ENCODE assay signal across 1 cellular context in genomic region chr11:62001450-62002178, GRCh38.
TF ChIP-seq lines count a peak whose summit lies in the region.

No MANE protein-coding gene starts in this region.

TF ChIP-seq in HepG2, 621 proteins besides CTCF, POLR2A, EP300 and RAD21 (continued from another document and continues in another):
- 0 out of 2 replicates have a peak, but pooled peaks have one; percentile 34 for TF ChIP-seq ZNF281 (CRISPR knock-in tag; IDR thresholded peaks at IDR 0.05; ENCODE audit: borderline replicate concordance)
- no peak for TF ChIP-seq ZBTB8A (CRISPR knock-in tag; IDR thresholded peaks at IDR 0.05; ENCODE audit: borderline replicate concordance, low read depth)
- TF ChIP-seq PRMT3 (CRISPR knock-in tag; IDR thresholded peaks at IDR 0.05; ENCODE audit: borderline replicate concordance, low read depth): no peak
- no peak for TF ChIP-seq NFE2 (CRISPR knock-in tag; IDR thresholded peaks at IDR 0.05)
- no peak for TF ChIP-seq JDP2 (CRISPR knock-in tag; IDR thresholded peaks at IDR 0.05; ENCODE audit: borderline replicate concordance)
- TF ChIP-seq KLF11 (CRISPR knock-in tag; IDR thresholded peaks at IDR 0.05): no peak
- TF ChIP-seq MAF1 (CRISPR knock-in tag; IDR thresholded peaks at IDR 0.05; ENCODE audit: borderline replicate concordance): no peak; the same call in 1 of the 2 replicates
- peak in 1 of 2 experiments; percentile 48; a peak in 1 of 4 replicates for TF ChIP-seq MAFK (conservative IDR thresholded peaks at IDR 0.05 in 1 of 2, IDR thresholded peaks at IDR 0.05 in 1 of 2; ENCODE audit: low read length in 2 of 2)
- TF ChIP-seq ZNF10 (CRISPR knock-in tag; IDR thresholded peaks at IDR 0.05; ENCODE audit: borderline replicate concordance, low read depth): no peak
- no peak for TF ChIP-seq GMEB2 (CRISPR knock-in tag; IDR thresholded peaks at IDR 0.05; ENCODE audit: low read depth)
- TF ChIP-seq ZBTB43 (CRISPR knock-in tag; conservative IDR thresholded peaks at IDR 0.05): 0 out of 2 replicates have a peak, but pooled peaks have one; percentile 41
- TF ChIP-seq POGZ (CRISPR knock-in tag; IDR thresholded peaks at IDR 0.05): peak; percentile 25; the same call in 1 of the 2 replicates
- TF ChIP-seq ZC3H4 (CRISPR knock-in tag; IDR thresholded peaks at IDR 0.05; ENCODE audit: borderline replicate concordance): 0 out of 2 replicates have a peak, but pooled peaks have one; percentile 27
- no peak for TF ChIP-seq ZNF343 (CRISPR knock-in tag; IDR thresholded peaks at IDR 0.05)
- TF ChIP-seq SALL1 (CRISPR knock-in tag; IDR thresholded peaks at IDR 0.05): peak; percentile 76
- no peak; the same call in 1 of the 2 replicates for TF ChIP-seq ZBTB34 (CRISPR knock-in tag; IDR thresholded peaks at IDR 0.05)
- TF ChIP-seq ZHX2 (IDR thresholded peaks at IDR 0.05; ENCODE audit: low read depth): no peak
- TF ChIP-seq ZHX2 (CRISPR knock-in tag; IDR thresholded peaks at IDR 0.05; ENCODE audit: borderline replicate concordance): no peak
- TF ChIP-seq AGO2 (optimal IDR thresholded peaks at IDR 0.05; ENCODE audit: low read depth, low read length): no peak
- TF ChIP-seq ZNF382 (CRISPR knock-in tag; IDR thresholded peaks at IDR 0.05; ENCODE audit: borderline replicate concordance): no peak
- no peak for TF ChIP-seq ARID3A (IDR thresholded peaks at IDR 0.05; ENCODE audit: low read depth, low read length)
- TF ChIP-seq SRY (CRISPR knock-in tag; IDR thresholded peaks at IDR 0.05): 0 out of 2 replicates have a peak, but pooled peaks have one; percentile 53
- TF ChIP-seq ZNF263 (CRISPR knock-in tag; IDR thresholded peaks at IDR 0.05): peak; percentile 45; the same call in 1 of the 2 replicates
- TF ChIP-seq ZNF44 (CRISPR knock-in tag; IDR thresholded peaks at IDR 0.05): no peak
- TF ChIP-seq RCOR2 (CRISPR knock-in tag; IDR thresholded peaks at IDR 0.05): peak; percentile 56; the same call in 1 of the 2 replicates
- TF ChIP-seq CCAR2 (optimal IDR thresholded peaks at IDR 0.05; ENCODE audit: low read depth, low read length): no peak
- TF ChIP-seq HMG20B (CRISPR knock-in tag; conservative IDR thresholded peaks at IDR 0.05): no peak
- no peak for TF ChIP-seq DDIT3 (CRISPR knock-in tag; IDR thresholded peaks at IDR 0.05)
- no peak for TF ChIP-seq HOXA7 (CRISPR knock-in tag; IDR thresholded peaks at IDR 0.05)
- TF ChIP-seq ZNF552 (CRISPR knock-in tag; IDR thresholded peaks at IDR 0.05; ENCODE audit: borderline replicate concordance): no peak
- TF ChIP-seq ZSCAN22 (CRISPR knock-in tag; IDR thresholded peaks at IDR 0.05): no peak
- no peak for TF ChIP-seq E2F1 (CRISPR knock-in tag; IDR thresholded peaks at IDR 0.05)
- peak; percentile 34; the same call in 1 of the 2 replicates for TF ChIP-seq SMC3 (IDR thresholded peaks at IDR 0.05; ENCODE audit: low read length)
- no peak for TF ChIP-seq SRSF1 (optimal IDR thresholded peaks at IDR 0.05; ENCODE audit: low read depth, low read length)
- TF ChIP-seq BRD4 (CRISPR knock-in tag; IDR thresholded peaks at IDR 0.05): peak; percentile 85
- no peak for TF ChIP-seq ZNF816 (CRISPR knock-in tag; IDR thresholded peaks at IDR 0.05; ENCODE audit: borderline replicate concordance)
- no peak for TF ChIP-seq E2F2 (CRISPR knock-in tag; IDR thresholded peaks at IDR 0.05; ENCODE audit: borderline replicate concordance)
- TF ChIP-seq RARG (CRISPR knock-in tag; IDR thresholded peaks at IDR 0.05; ENCODE audit: low read depth): no peak
- TF ChIP-seq FOXO1 (CRISPR knock-in tag; IDR thresholded peaks at IDR 0.05): peak; percentile 54; the same call in 1 of the 2 replicates
- peak; percentile 83 for TF ChIP-seq HDAC2 (CRISPR knock-in tag; IDR thresholded peaks at IDR 0.05)
- TF ChIP-seq HOXA3 (CRISPR knock-in tag; IDR thresholded peaks at IDR 0.05): peak; percentile 71; the same call in 1 of the 2 replicates
- no peak for TF ChIP-seq ZSCAN21 (CRISPR knock-in tag; IDR thresholded peaks at IDR 0.05; ENCODE audit: borderline replicate concordance)
- TF ChIP-seq SCMH1 (CRISPR knock-in tag; IDR thresholded peaks at IDR 0.05; ENCODE audit: borderline replicate concordance): no peak
- 0 out of 2 replicates have a peak, but pooled peaks have one; percentile 4 for TF ChIP-seq GLI4 (CRISPR knock-in tag; IDR thresholded peaks at IDR 0.05; ENCODE audit: borderline replicate concordance)
- TF ChIP-seq ARID2 (CRISPR knock-in tag; IDR thresholded peaks at IDR 0.05; ENCODE audit: borderline replicate concordance): no peak
- no peak for TF ChIP-seq CHD2 (IDR thresholded peaks at IDR 0.05; ENCODE audit: low read depth, low read length)
- TF ChIP-seq ATF4 (CRISPR knock-in tag; IDR thresholded peaks at IDR 0.05): peak in 1 of 2 experiments; percentile 90; a peak in 2 of 4 replicates
- TF ChIP-seq IKZF1 (IDR thresholded peaks at IDR 0.05): no peak
